ENCODE assay signal across 8 cellular contexts in genomic region chr1:161225178-161225533, GRCh38. TPM values are rescaled to one million over a fixed set of nuclear protein-coding genes. Genes with fewer than 3 reads are reported as not detected.
DNase-seq lines count a peak whose midpoint lies in the region; ATAC-seq and TF ChIP-seq lines count a peak whose summit lies in the region.

No MANE protein-coding gene starts in this region.

- no peak overlapping the region for H3K27ac ChIP-seq in CD8-positive, alpha-beta T cell (ENCODE audit: low read depth, low read length)
- H3K27ac ChIP-seq in osteoblast (ENCODE audit: low read depth, low read length), result no peak overlapping the region

- peak; percentile 0 for ATAC-seq in CD8-positive, alpha-beta T cell

- no peak overlapping the region for H3K4me3 Mint-ChIP-seq in CD8-positive, alpha-beta T cell
- H3K4me3 Mint-ChIP-seq in dendritic cell treated with granulocyte-macrophage colony-stimulating factor and Interleukin-4, amounts not matched to agents 40 ng/mL and 50 ng/mL, for 4 days, result peak overlapping the region; percentile 35
- H3K4me3 Mint-ChIP-seq in glutamatergic neuron (ENCODE audit: unreplicated experiment), result no peak overlapping the region

- H2AFZ ChIP-seq in osteoblast (ENCODE audit: low read length), result peak overlapping the region; percentile 43

- DNase-seq in CD8-positive, alpha-beta T cell, result peak in 1 of 7 experiments; percentile 16
- peak; percentile 18 for DNase-seq in LHCN-M2 (ENCODE audit: low read depth)
- no peak for DNase-seq in osteoblast (ENCODE audit: insufficient read length, low spot score, missing footprints)
- no peak for DNase-seq in glutamatergic neuron
- DNase-seq in stimulated activated CD4-positive, alpha-beta T cell treated with anti-CD3 and anti-CD28 coated beads, Interleukin-4, amount 100 ng/mL, for 1 hour, result no peak
- no peak for DNase-seq in hepatic stellate cell (ENCODE audit: low spot score)
- DNase-seq in T-helper 9 cell, result no peak

- peaks cover 49% of the 10 kb centered on the region for H3K4me1 Mint-ChIP-seq in CD8-positive, alpha-beta T cell (ENCODE audit: low read depth)
- H3K4me1 Mint-ChIP-seq in dendritic cell treated with granulocyte-macrophage colony-stimulating factor and Interleukin-4, amounts not matched to agents 40 ng/mL and 50 ng/mL, for 4 days (ENCODE audit: low read depth), result peaks cover 62% of the 10 kb centered on the region
- H3K4me1 Mint-ChIP-seq in glutamatergic neuron (ENCODE audit: low read depth, unreplicated experiment), result peaks cover 7% of the 10 kb centered on the region

- no peaks in the 10 kb centered on the region for H3K36me3 ChIP-seq in CD8-positive, alpha-beta T cell (ENCODE audit: insufficient read depth, low read length)
- peaks cover 20% of the 10 kb centered on the region for H3K36me3 ChIP-seq in osteoblast (ENCODE audit: insufficient read depth, low read length)

- H3K79me2 ChIP-seq in osteoblast (ENCODE audit: insufficient read depth, low read length), result peaks cover 12% of the 10 kb centered on the region

- no peaks in the 10 kb centered on the region for H3K9me3 Mint-ChIP-seq in CD8-positive, alpha-beta T cell
- H3K9me3 Mint-ChIP-seq in dendritic cell treated with granulocyte-macrophage colony-stimulating factor and Interleukin-4, amounts not matched to agents 40 ng/mL and 50 ng/mL, for 4 days, result no peaks in the 10 kb centered on the region
- H3K9me3 Mint-ChIP-seq in glutamatergic neuron (ENCODE audit: unreplicated experiment), result no peaks in the 10 kb centered on the region

- no peak for TF ChIP-seq CTCF in CD8-positive, alpha-beta T cell (IDR thresholded peaks at IDR 0.05)
- TF ChIP-seq CTCF in osteoblast (IDR thresholded peaks at IDR 0.05; ENCODE audit: extremely low read depth, low read depth, low read length) (no peak), glutamatergic neuron (IDR thresholded peaks at IDR 0.05; ENCODE audit: partially characterized antibody, unreplicated experiment) (no peak)

- no peak overlapping the region for H3K4me3 ChIP-seq in CD8-positive, alpha-beta T cell (ENCODE audit: low read depth, low read length)
- no peak overlapping the region for H3K4me3 ChIP-seq in osteoblast (ENCODE audit: insufficient read depth, low read length)

- POLR2A ChIA-PET in CD8-positive, alpha-beta T cell (lab: Charles Lee), result interaction anchor here (0.7 to 2.2 kb wide), 20 partner anchors 9 to 524 kb away, joined by 3 to 42 read pairs (median 5); partner anchors contain the start of genes B4GALT3, DUSP12, NDUFS2 and PPOX

- no peaks in the 10 kb centered on the region for H3K9me3 ChIP-seq in CD8-positive, alpha-beta T cell (ENCODE audit: low read length)
- H3K9me3 ChIP-seq in osteoblast (ENCODE audit: low read depth, low read length), result no peaks in the 10 kb centered on the region

- no peaks in the 10 kb centered on the region for H4K20me1 ChIP-seq in osteoblast (ENCODE audit: insufficient read depth, low read length)

- intact Hi-C loops in CD8-positive, alpha-beta T cell (cut with DNase I, micrococcal nuclease), result loop anchor here (1.0 to 10.0 kb wide), 11 partner anchors 15 to 520 kb away; partner anchors contain the start of genes NDUFS2 (in 2 of the 2), USP21 (in 2 of the 2), CFAP126 (in 1 of the 2) and DUSP12 (in 1 of the 2)
- intact Hi-C loops in dendritic cell treated with granulocyte-macrophage colony-stimulating factor and Interleukin-4, amounts not matched to agents 40 ng/mL and 50 ng/mL, for 4 days (cut with micrococcal nuclease), result loop anchor here (1.0 to 5.0 kb wide), 4 partner anchors 14 to 142 kb away; partner anchors contain the start of genes CFAP126 and SDHC

- no peaks in the 10 kb centered on the region for H3K27me3 Mint-ChIP-seq in CD8-positive, alpha-beta T cell (ENCODE audit: low read depth)
- no peaks in the 10 kb centered on the region for H3K27me3 Mint-ChIP-seq in dendritic cell treated with granulocyte-macrophage colony-stimulating factor and Interleukin-4, amounts not matched to agents 40 ng/mL and 50 ng/mL, for 4 days
- H3K27me3 Mint-ChIP-seq in glutamatergic neuron (ENCODE audit: unreplicated experiment), result peaks cover 2% of the 10 kb centered on the region

- CTCF ChIA-PET in CD8-positive, alpha-beta T cell (lab: Charles Lee), result interaction anchor here (0.8 to 12.0 kb wide), 26 partner anchors 8 to 172 kb away, joined by 3 to 191 read pairs (median 8); partner anchors contain the start of genes ADAMTS4, FCER1G, NDUFS2 and PPOX

- peaks cover 43% of the 10 kb centered on the region for H3K4me1 ChIP-seq in CD8-positive, alpha-beta T cell (ENCODE audit: insufficient read depth, low read length)
- H3K4me1 ChIP-seq in osteoblast (ENCODE audit: insufficient read depth, low read length), result peaks cover 17% of the 10 kb centered on the region

- H3K4me2 ChIP-seq in osteoblast (ENCODE audit: insufficient read depth, low read length), result peak overlapping the region; percentile 45

- peaks cover 23% of the 10 kb centered on the region for H3K36me3 Mint-ChIP-seq in CD8-positive, alpha-beta T cell
- peaks cover 70% of the 10 kb centered on the region for H3K36me3 Mint-ChIP-seq in dendritic cell treated with granulocyte-macrophage colony-stimulating factor and Interleukin-4, amounts not matched to agents 40 ng/mL and 50 ng/mL, for 4 days (ENCODE audit: low read depth)
- H3K36me3 Mint-ChIP-seq in glutamatergic neuron (ENCODE audit: unreplicated experiment), result no peaks in the 10 kb centered on the region

- no peaks in the 10 kb centered on the region for H3K27me3 ChIP-seq in CD8-positive, alpha-beta T cell (ENCODE audit: insufficient read depth, low read length)
- no peaks in the 10 kb centered on the region for H3K27me3 ChIP-seq in osteoblast (ENCODE audit: insufficient read depth, low read length)

- peak overlapping the region; percentile 97 for H3K27ac Mint-ChIP-seq in CD8-positive, alpha-beta T cell
- H3K27ac Mint-ChIP-seq in dendritic cell treated with granulocyte-macrophage colony-stimulating factor and Interleukin-4, amounts not matched to agents 40 ng/mL and 50 ng/mL, for 4 days, result peak overlapping the region; percentile 94
- no peak overlapping the region for H3K27ac Mint-ChIP-seq in glutamatergic neuron (ENCODE audit: unreplicated experiment)

RNA-seq across cellular contexts. Expression of gene TOMM40L, which starts 0.7 kb away (rescaled TPM):
- total RNA-seq in CD8-positive, alpha-beta T cell, result 1 to 10 TPM; 4.7 to 4.9 TPM
- total RNA-seq in LHCN-M2 (2014; rRNA removed) (9.8 and 12.6 TPM in 2 replicates), osteoblast (6.5 and 8.8 TPM in 2 replicates), glutamatergic neuron (ENCODE audit: unreplicated experiment) (20.7 TPM)
- polyA plus RNA-seq in LHCN-M2 (2012), result 12.3 TPM

RNA-seq across cellular contexts. Expression of gene APOA2, which starts 1.7 kb away (rescaled TPM):
- total RNA-seq in CD8-positive, alpha-beta T cell, result not detected
- total RNA-seq in LHCN-M2 (2014; rRNA removed) (not detected in 2 replicates), osteoblast (not detected in 2 replicates), glutamatergic neuron (ENCODE audit: unreplicated experiment) (not detected)
- not detected for polyA plus RNA-seq in LHCN-M2 (2012)

RNA-seq across cellular contexts. Expression of gene FCER1G, which starts 10.1 kb away (rescaled TPM):
- 1 to 10 TPM in 1 of 2 experiments, under 1 TPM in 1; 0.67 to 1.4 TPM for total RNA-seq in CD8-positive, alpha-beta T cell
- total RNA-seq in LHCN-M2 (2014; rRNA removed), result 0.86 and 1.2 TPM in 2 replicates
- polyA plus RNA-seq in LHCN-M2 (2012), result 0.87 TPM
- total RNA-seq in osteoblast, result 0.29 and 0.72 TPM in 2 replicates
- 1.3 TPM for total RNA-seq in glutamatergic neuron (ENCODE audit: unreplicated experiment)

RNA-seq across cellular contexts. Expression of gene NR1I3, which starts 12.8 kb away (rescaled TPM):
- not detected for total RNA-seq in CD8-positive, alpha-beta T cell
- total RNA-seq in LHCN-M2 (2014; rRNA removed), result not detected in 2 replicates
- 0.30 TPM for polyA plus RNA-seq in LHCN-M2 (2012)
- total RNA-seq in osteoblast, result not detected in 2 replicates
- not detected for total RNA-seq in glutamatergic neuron (ENCODE audit: unreplicated experiment)

RNA-seq across cellular contexts. Expression of gene NDUFS2, which starts 23.0 kb away (rescaled TPM):
- 10 to 100 TPM; 53.0 to 63.4 TPM for total RNA-seq in CD8-positive, alpha-beta T cell
- total RNA-seq in LHCN-M2 (2014; rRNA removed) (115 and 133 TPM in 2 replicates), osteoblast (103 and 130 TPM in 2 replicates), glutamatergic neuron (ENCODE audit: unreplicated experiment) (112 TPM)
- 95.0 TPM for polyA plus RNA-seq in LHCN-M2 (2012)
